In the genomic region with DNA sequence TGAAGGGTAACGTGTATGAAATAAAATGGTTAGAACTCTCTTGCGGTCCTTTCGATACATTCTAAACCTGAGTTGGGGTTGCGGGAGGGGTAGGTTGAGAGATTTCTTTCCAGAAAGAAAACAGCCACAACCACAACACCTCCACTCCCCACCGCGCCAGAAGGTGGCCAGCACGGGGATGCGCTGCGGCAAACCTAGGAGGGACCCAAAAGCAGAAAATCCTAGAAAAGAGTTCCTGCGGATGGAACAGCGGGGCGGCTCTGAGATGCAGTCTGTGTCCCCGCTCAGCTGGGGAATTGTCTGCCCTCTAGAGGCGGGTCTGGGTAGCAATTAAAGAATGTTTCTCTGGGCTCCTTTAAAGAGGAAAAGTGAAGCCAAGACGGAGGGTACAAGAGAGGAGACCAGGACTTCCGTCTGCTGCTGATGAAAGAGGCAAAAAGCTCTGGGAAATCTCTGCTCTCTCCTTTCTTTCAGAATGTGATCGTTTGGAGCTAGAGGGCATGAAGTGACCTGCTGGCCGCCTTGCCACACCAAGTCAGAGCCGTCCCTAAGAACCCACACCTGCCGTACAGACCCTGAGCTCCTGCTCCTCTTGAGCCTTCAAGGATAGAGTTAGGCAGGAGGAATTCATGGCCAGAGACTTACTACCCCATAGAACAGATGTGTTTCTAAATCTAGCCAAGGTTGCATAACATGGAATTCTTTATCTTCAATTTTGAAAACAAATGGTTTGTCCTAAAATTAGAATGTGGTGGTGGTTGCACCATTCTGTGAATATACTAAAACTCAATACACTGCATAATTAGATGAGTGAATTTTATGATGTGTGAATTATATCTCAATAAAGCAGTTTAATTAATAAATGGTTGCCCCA, we compare ENCODE assay signal across 8 cellular contexts. TPM values are rescaled to one million over a fixed set of nuclear protein-coding genes. Genes with fewer than 3 reads are reported as not detected.
A peak's percentile ranks its signal among the peaks of the same experiment; 100 is the strongest.
DNase-seq lines count a peak whose midpoint lies in the region; ATAC-seq and FAIRE-seq lines count a peak whose summit lies in the region.

No MANE protein-coding gene starts in this region.

- peaks cover 3% of the 10 kb centered on the region for H3K4me1 ChIP-seq in ACC112 (ENCODE audit: control insufficient read depth, insufficient read depth, low read length, unreplicated experiment)

- H3K4me3 ChIP-seq in ACC112 (ENCODE audit: low read depth, low read length) = peak overlapping the region; percentile 71

- H3K79me2 ChIP-seq in ACC112 (ENCODE audit: control insufficient read depth, insufficient read depth, low read length, unreplicated experiment) = no peaks in the 10 kb centered on the region

- H3K27ac Mint-ChIP-seq in naive B cell = peak overlapping the region in 5 of 6 donors; percentile 20 to 91 (median 40)

- H2AFZ ChIP-seq in ACC112 (ENCODE audit: low read length, unreplicated experiment) = peak overlapping the region; percentile 20

- no peaks in the 10 kb centered on the region for H3K36me3 ChIP-seq in ACC112 (ENCODE audit: insufficient read depth, low read length)

- no peak overlapping the region for H3K27ac ChIP-seq in ACC112 (ENCODE audit: low read depth, low read length)

- H3K4me1 Mint-ChIP-seq in naive B cell = peaks cover 21 to 35% (median 31%) of the 10 kb centered on the region in 3 donors

- peak; percentile 43 for DNase-seq in GM18507 (ENCODE audit: extremely low spot score, insufficient read length, low read depth)
- DNase-seq in NCI-H82 (lab: John Stamatoyannopoulos, UW) = peak; percentile 82
- DNase-seq in activated CD8-positive, alpha-beta memory T cell treated with anti-CD3 and anti-CD28 coated beads for 4 hours (ENCODE audit: low read depth in 2 of 2) = peak; percentile 33 to 45
- peak; percentile 32 for DNase-seq in naive B cell
- DNase-seq in stimulated activated naive CD8-positive, alpha-beta T cell treated with anti-CD3 and anti-CD28 coated beads, Interleukin-15, Interleukin-2, amounts not matched to agents 100 U/mL and 50 U/mL, for 24 hours = peak; percentile 80

- H3K9me3 Mint-ChIP-seq in naive B cell = peaks cover 0 to 6% (median 3%) of the 10 kb centered on the region in 7 donors

- H3K36me3 Mint-ChIP-seq in naive B cell = peaks cover 0 to 6% of the 10 kb centered on the region in 2 donors

- ATAC-seq in HG03103 (IDR thresholded peaks at IDR 0.05; ENCODE audit: low read depth, unreplicated experiment) (peak; percentile 69), esophagus mucosa (peak; percentile 74), naive B cell (ENCODE audit: low read depth in 2 of 2) (peak; percentile 75 to 79)
- peak; percentile 81 for ATAC-seq in stimulated activated naive CD8-positive, alpha-beta T cell treated with anti-CD3 and anti-CD28 coated beads, Interleukin-15, Interleukin-2, amounts not matched to agents 100 U/mL and 50 U/mL, for 24 hours

- H3K27me3 ChIP-seq in ACC112 (ENCODE audit: insufficient read depth, low read length) = peaks cover 38% of the 10 kb centered on the region

- FAIRE-seq in GM18507 (lab: Jason Lieb, UNC) = peak; percentile 78

- H3K27me3 Mint-ChIP-seq in naive B cell = peaks cover 20 to 35% (median 26%) of the 10 kb centered on the region in 3 donors

- peak overlapping the region; percentile 58 to 93 (median 85) for H3K4me3 Mint-ChIP-seq in naive B cell

RNA-seq across cellular contexts. Expression of gene COA6, which starts 46.5 kb away (rescaled TPM):
- total RNA-seq in esophagus mucosa = 33.2 TPM
- polyA plus RNA-seq in naive B cell (ENCODE audit: low read depth in 6 of 6) = 10 to 100 TPM; 25.2 to 32.8 (median 28.9) TPM

Comparison
In these comparisons a context has a peak if more than half of its experiments do, and no peak if none do; other contexts are left out.
1. DNase-seq: peak in every context shown above with its lines; median percentile 82 in NCI-H82; 80 in stimulated activated naive CD8-positive, alpha-beta T cell treated with anti-CD3 and anti-CD28 coated beads, Interleukin-15, Interleukin-2, amounts not matched to agents 100 U/mL and 50 U/mL, for 24 hours; 43 in GM18507; 39 in activated CD8-positive, alpha-beta memory T cell treated with anti-CD3 and anti-CD28 coated beads for 4 hours; 32 in naive B cell.